9 cellular contexts compared by ENCODE assay signal in the genomic region with DNA sequence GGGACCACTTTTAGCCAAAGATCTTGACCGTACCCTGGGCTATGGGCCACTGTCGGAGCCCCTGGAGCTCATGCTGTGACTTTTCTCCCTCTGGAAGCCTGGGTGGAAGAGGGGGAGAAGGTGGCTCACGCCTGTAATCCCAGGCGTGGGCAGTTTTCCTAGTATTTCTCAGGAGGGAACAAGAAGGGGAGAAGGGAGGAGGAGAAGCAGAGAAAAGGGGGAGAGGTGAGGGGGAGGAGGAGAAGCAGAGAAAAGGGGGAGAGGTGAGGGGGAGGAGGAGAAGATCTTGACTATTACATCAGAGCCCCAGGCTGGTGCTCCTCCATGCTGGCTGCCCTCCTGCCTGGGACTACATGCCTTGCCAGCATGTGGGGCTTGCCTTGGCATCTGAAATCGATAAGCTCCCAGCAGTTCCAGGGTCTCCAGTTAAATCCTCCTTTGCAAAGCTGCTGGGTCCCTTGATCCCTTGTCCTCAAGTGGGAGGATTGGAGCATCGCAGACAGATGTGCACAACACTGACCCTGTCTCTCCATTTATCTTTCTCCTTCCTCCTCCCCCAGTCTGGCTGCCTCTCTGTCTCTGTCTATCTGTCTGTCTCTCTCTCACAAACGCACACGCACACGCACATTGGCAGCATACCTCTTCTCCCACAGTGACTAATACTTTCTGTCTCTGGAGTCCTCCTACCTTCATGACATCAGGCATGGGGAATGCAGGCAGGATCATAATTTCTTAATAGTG. TPM values are rescaled to one million over a fixed set of nuclear protein-coding genes. Genes with fewer than 3 reads are reported as not detected.
DNase-seq lines count a peak whose midpoint lies in the region; ATAC-seq and TF ChIP-seq lines count a peak whose summit lies in the region.
"Had no signal": no experiment of that assay in that cellular context is flagged by ENCODE, and none has a peak within 500 bp of the region (broad histone marks: within the 10 kb centered on the region; RNA-seq: fewer than 3 reads in every experiment).

No MANE protein-coding gene starts in this region.

- H3K36me3 ChIP-seq in HEK293 (ENCODE audit: control insufficient read depth in 2 of 2, insufficient read depth in 1 of 2, low read length in 2 of 2) = no peaks in the 10 kb centered on the region

- no peaks in the 10 kb centered on the region for H3K9me3 Mint-ChIP-seq in stimulated activated memory B cell treated with anti-CD40 and anti-IgM and Interleukin-4, amounts not matched to agents 10 μg/mL and 1 μg/mL and 100 μg/mL, for 72 hours
- H3K9me3 Mint-ChIP-seq: activated naive CD8-positive, alpha-beta T cell treated with anti-CD3 and anti-CD28 coated beads, Interleukin-2, amount 10 ng/mL, durations not matched to agents 7 days and 5 days had no signal

- H3K4me1 ChIP-seq in HEK293 (ENCODE audit: control insufficient read depth, insufficient read depth, low read length) = no peaks in the 10 kb centered on the region

- H3K27ac ChIP-seq in HEK293 (ENCODE audit: extremely low read depth, low read depth, low read length) (no peak overlapping the region), angular gyrus (ENCODE audit: low read depth, low read length) (peak overlapping the region; percentile 65)

- intact Hi-C loops in left ventricle myocardium superior (cut with micrococcal nuclease) = no loop called here

- H3K4me3 ChIP-seq in HEK293 (ENCODE audit: low read depth, low read length) = no peak overlapping the region

- DNase-seq in left ventricle myocardium superior = no peak
- DNase-seq in activated CD8-positive, alpha-beta memory T cell treated with anti-CD3 and anti-CD28 coated beads, Interleukin-2, amount 50 U/mL, for 4 hours = no peak
- no peak for DNase-seq in globus pallidus (ENCODE audit: low spot score)
- DNase-seq in NCI-H2029 treated with DMSO at 0.1 percent for 48 hours (lab: John Stamatoyannopoulos, UW) = no peak
- DNase-seq in DMS153 treated with DMSO at 0.1 percent for 48 hours (lab: John Stamatoyannopoulos, UW; ENCODE audit: unreplicated experiment) = no peak
- DNase-seq: activated naive CD8-positive, alpha-beta T cell treated with anti-CD3 and anti-CD28 coated beads, Interleukin-2, amount 10 ng/mL, durations not matched to agents 7 days and 5 days had no signal

- peaks cover 49% of the 10 kb centered on the region for H3K27me3 Mint-ChIP-seq in stimulated activated memory B cell treated with anti-CD40 and anti-IgM and Interleukin-4, amounts not matched to agents 10 μg/mL and 1 μg/mL and 100 μg/mL, for 72 hours

- H3K9me3 ChIP-seq in HEK293 (ENCODE audit: control insufficient read depth, insufficient read depth, low read depth, low read length) = no peaks in the 10 kb centered on the region

- CTCF ChIA-PET in HEK293 (lab: Yijun Ruan, JAX) = interaction anchor here (0.6 to 1.1 kb wide), 2 partner anchors 42 to 62 kb away, joined by 3 to 4 read pairs; no protein-coding TSS in a partner anchor

- no peak overlapping the region for H3K27ac Mint-ChIP-seq in stimulated activated memory B cell treated with anti-CD40 and anti-IgM and Interleukin-4, amounts not matched to agents 10 μg/mL and 1 μg/mL and 100 μg/mL, for 72 hours
- H3K27ac Mint-ChIP-seq: activated naive CD8-positive, alpha-beta T cell treated with anti-CD3 and anti-CD28 coated beads, Interleukin-2, amount 10 ng/mL, durations not matched to agents 7 days and 5 days had no signal

- H3K36me3 Mint-ChIP-seq in stimulated activated memory B cell treated with anti-CD40 and anti-IgM and Interleukin-4, amounts not matched to agents 10 μg/mL and 1 μg/mL and 100 μg/mL, for 72 hours = no peaks in the 10 kb centered on the region
- H3K36me3 Mint-ChIP-seq: activated naive CD8-positive, alpha-beta T cell treated with anti-CD3 and anti-CD28 coated beads, Interleukin-2, amount 10 ng/mL, durations not matched to agents 7 days and 5 days had no signal

- no peak overlapping the region for H3K4me3 Mint-ChIP-seq in stimulated activated memory B cell treated with anti-CD40 and anti-IgM and Interleukin-4, amounts not matched to agents 10 μg/mL and 1 μg/mL and 100 μg/mL, for 72 hours
- H3K4me3 Mint-ChIP-seq: activated naive CD8-positive, alpha-beta T cell treated with anti-CD3 and anti-CD28 coated beads, Interleukin-2, amount 10 ng/mL, durations not matched to agents 7 days and 5 days had no signal

- H3K4me1 Mint-ChIP-seq in stimulated activated memory B cell treated with anti-CD40 and anti-IgM and Interleukin-4, amounts not matched to agents 10 μg/mL and 1 μg/mL and 100 μg/mL, for 72 hours = no peaks in the 10 kb centered on the region

- TF ChIP-seq CTCF in HEK293 (tag by site-specific recombination; IDR thresholded peaks at IDR 0.05) = no peak

- POLR2A ChIA-PET in HEK293 (lab: Yijun Ruan, JAX) = interaction anchor here (0.6 kb wide), 1 partner anchor 23 kb away, joined by 8 read pairs; no protein-coding TSS in a partner anchor

- ATAC-seq in left ventricle myocardium superior = peak; percentile 88
- peak; percentile 28 for ATAC-seq in stimulated activated memory B cell treated with anti-CD40 and anti-IgM and Interleukin-4, amounts not matched to agents 10 μg/mL and 1 μg/mL and 100 μg/mL, for 72 hours

TF ChIP-seq in HEK293, 187 proteins besides CTCF, POLR2A, EP300 and RAD21 (continues in another document):
- TF ChIP-seq ZNF169 (tag by site-specific recombination; IDR thresholded peaks at IDR 0.05) (no peak), EGR2 (tag by site-specific recombination; IDR thresholded peaks at IDR 0.05; ENCODE audit: low read depth) (peak; percentile 89), SP7 (tag by site-specific recombination; IDR thresholded peaks at IDR 0.05) (peak; percentile 72), ZNF571 (tag by site-specific recombination; IDR thresholded peaks at IDR 0.05) (no peak), ZNF843 (tag by site-specific recombination; IDR thresholded peaks at IDR 0.05) (0 out of 2 replicates have a peak, but pooled peaks have one; percentile 14), GLIS1 (tag by site-specific recombination; IDR thresholded peaks at IDR 0.05) (peak; percentile 58), ZNF274 (IDR thresholded peaks at IDR 0.05; ENCODE audit: low read length) (no peak), ZNF274 (tag by site-specific recombination; IDR thresholded peaks at IDR 0.05; ENCODE audit: borderline replicate concordance) (no peak), ZNF830 (tag by site-specific recombination; IDR thresholded peaks at IDR 0.05; ENCODE audit: low read depth) (no peak), ZBTB17 (tag by site-specific recombination; IDR thresholded peaks at IDR 0.05) (peak; percentile 38; the same call in 1 of the 2 replicates), ZIC2 (tag by site-specific recombination; IDR thresholded peaks at IDR 0.05) (peak; percentile 74), ZNF354C (tag by site-specific recombination; IDR thresholded peaks at IDR 0.05; ENCODE audit: borderline replicate concordance, low read depth) (no peak), ZBTB48 (tag by site-specific recombination; IDR thresholded peaks at IDR 0.05) (0 out of 2 replicates have a peak, but pooled peaks have one; percentile 28), PRDM1 (tag by site-specific recombination; IDR thresholded peaks at IDR 0.05) (peak; percentile 69; the same call in 1 of the 2 replicates), ZNF302 (tag by site-specific recombination; IDR thresholded peaks at IDR 0.05; ENCODE audit: low read depth) (no peak), TRIM28 (IDR thresholded peaks at IDR 0.05; ENCODE audit: borderline replicate concordance, low read length) (no peak)
- TF ChIP-seq, protein P1, sequence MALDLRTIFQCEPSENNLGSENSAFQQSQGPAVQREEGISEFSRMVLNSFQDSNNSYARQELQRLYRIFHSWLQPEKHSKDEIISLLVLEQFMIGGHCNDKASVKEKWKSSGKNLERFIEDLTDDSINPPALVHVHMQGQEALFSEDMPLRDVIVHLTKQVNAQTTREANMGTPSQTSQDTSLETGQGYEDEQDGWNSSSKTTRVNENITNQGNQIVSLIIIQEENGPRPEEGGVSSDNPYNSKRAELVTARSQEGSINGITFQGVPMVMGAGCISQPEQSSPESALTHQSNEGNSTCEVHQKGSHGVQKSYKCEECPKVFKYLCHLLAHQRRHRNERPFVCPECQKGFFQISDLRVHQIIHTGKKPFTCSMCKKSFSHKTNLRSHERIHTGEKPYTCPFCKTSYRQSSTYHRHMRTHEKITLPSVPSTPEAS (tag by site-specific recombination; IDR thresholded peaks at IDR 0.05) = 0 out of 2 replicates have a peak, but pooled peaks have one; percentile 44
- TF ChIP-seq, protein P2, sequence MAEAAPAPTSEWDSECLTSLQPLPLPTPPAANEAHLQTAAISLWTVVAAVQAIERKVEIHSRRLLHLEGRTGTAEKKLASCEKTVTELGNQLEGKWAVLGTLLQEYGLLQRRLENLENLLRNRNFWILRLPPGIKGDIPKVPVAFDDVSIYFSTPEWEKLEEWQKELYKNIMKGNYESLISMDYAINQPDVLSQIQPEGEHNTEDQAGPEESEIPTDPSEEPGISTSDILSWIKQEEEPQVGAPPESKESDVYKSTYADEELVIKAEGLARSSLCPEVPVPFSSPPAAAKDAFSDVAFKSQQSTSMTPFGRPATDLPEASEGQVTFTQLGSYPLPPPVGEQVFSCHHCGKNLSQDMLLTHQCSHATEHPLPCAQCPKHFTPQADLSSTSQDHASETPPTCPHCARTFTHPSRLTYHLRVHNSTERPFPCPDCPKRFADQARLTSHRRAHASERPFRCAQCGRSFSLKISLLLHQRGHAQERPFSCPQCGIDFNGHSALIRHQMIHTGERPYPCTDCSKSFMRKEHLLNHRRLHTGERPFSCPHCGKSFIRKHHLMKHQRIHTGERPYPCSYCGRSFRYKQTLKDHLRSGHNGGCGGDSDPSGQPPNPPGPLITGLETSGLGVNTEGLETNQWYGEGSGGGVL (tag by site-specific recombination; IDR thresholded peaks at IDR 0.05) = peak; percentile 76

RNA-seq across cellular contexts. Expression of a gene that starts 41.6 kb away (rescaled TPM):
- 405 TPM for total RNA-seq in left ventricle myocardium superior

RNA-seq across cellular contexts. Expression of a gene that starts 44.4 kb away (rescaled TPM):
- 1.2 TPM for total RNA-seq in left ventricle myocardium superior
